ENCODE assay signal across 8 cellular contexts in the genomic region with DNA sequence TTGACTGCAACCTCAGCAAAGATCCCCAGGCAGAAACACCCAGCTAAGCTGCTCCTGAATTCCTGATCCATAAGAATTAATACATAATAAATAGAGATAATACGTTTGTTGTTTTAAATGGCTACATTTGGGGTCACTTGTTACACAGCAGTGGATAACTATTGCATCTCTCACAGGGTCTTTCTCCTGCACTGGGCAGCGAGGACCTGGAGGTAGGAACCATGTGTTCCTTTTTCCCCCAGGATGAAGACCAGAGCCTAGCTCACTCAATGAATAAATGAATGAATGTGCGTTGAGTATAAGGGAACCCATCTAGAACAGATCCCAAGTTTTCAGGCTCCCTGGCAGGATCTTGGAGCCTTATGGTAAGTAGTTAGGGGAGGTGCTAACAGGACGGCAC. TPM values are rescaled to one million over a fixed set of nuclear protein-coding genes. Genes with fewer than 3 reads are reported as not detected.
"Had no signal": no experiment of that assay in that cellular context is flagged by ENCODE, and none has a peak within 500 bp of the region (broad histone marks: within the 10 kb centered on the region; RNA-seq: fewer than 3 reads in every experiment).

No MANE protein-coding gene starts in this region.

- H3K4me3 ChIP-seq: GM23338 had no signal

- ATAC-seq: GM23338 had no signal

- H3K4me2 ChIP-seq: GM23338 had no signal

- DNase-seq: H9, HCEC 1CT, KG1 had no signal

- FAIRE-seq: H1, H54, HTR-8/SVneo had no signal

- H2AFZ ChIP-seq: GM23338 had no signal

RNA-seq across cellular contexts. Expression of a gene that starts 30.7 kb away (rescaled TPM):
- total RNA-seq: GM23338, H1, H9, HT-29 had no signal
- polyA plus RNA-seq: GM23338, H1 had no signal
